ENCODE assay signal across 17 cellular contexts in genomic region chr3:43902415-43902814, GRCh38.
DNase-seq lines count a peak whose midpoint lies in the region; ATAC-seq and TF ChIP-seq lines count a peak whose summit lies in the region.
"Had no signal": no experiment of that assay in that cellular context is flagged by ENCODE, and none has a peak within 500 bp of the region (broad histone marks: within the 10 kb centered on the region; RNA-seq: fewer than 3 reads in every experiment).

No MANE protein-coding gene starts in this region.

- no peak overlapping the region for H3K4me2 ChIP-seq in SK-N-SH
- H3K4me2 ChIP-seq: GM23338 had no signal

- H3K79me2 ChIP-seq in SK-N-SH (ENCODE audit: insufficient read depth) = no peaks in the 10 kb centered on the region

- peaks cover 3% of the 10 kb centered on the region for H3K9me3 Mint-ChIP-seq in activated naive CD8-positive, alpha-beta T cell treated with anti-CD3 and anti-CD28 coated beads, Interleukin-2, amount 50 U/mL, for 24 hours
- H3K9me3 Mint-ChIP-seq: GM23338 had no signal

- no peaks in the 10 kb centered on the region for H3F3A ChIP-seq in SK-N-SH (replicated peaks; ENCODE audit: insufficient read depth)

- TF ChIP-seq RAD21 in SK-N-SH (IDR thresholded peaks at IDR 0.05; ENCODE audit: low read length) = no peak

- DNase-seq in SK-N-SH (no peak), adipocyte (ENCODE audit: low read depth) (peak; percentile 57), fibroblast of peridontal ligament (ENCODE audit: extremely low read depth) (peak; percentile 61), uterus (no peak), dedifferentiated amniotic fluid mesenchymal stem cell (ENCODE audit: extremely low spot score) (no peak)
- no peak for DNase-seq in activated naive CD8-positive, alpha-beta T cell treated with anti-CD3 and anti-CD28 coated beads, Interleukin-2, amount 50 U/mL, for 24 hours
- DNase-seq: 8988T; BE2C; C1 segment of cervical spinal cord; Caco-2; CD4-positive, CD25-positive, alpha-beta regulatory T cell; CD8-positive, alpha-beta memory T cell; GDM1; HCEC 1CT; IMR-90 had no signal

- H3K9me2 ChIP-seq in SK-N-SH = no peaks in the 10 kb centered on the region

- TF ChIP-seq CTCF in SK-N-SH (IDR thresholded peaks at IDR 0.05) (no peak), uterus (IDR thresholded peaks at IDR 0.05) (no peak)

- H3K36me3 Mint-ChIP-seq in activated naive CD8-positive, alpha-beta T cell treated with anti-CD3 and anti-CD28 coated beads, Interleukin-2, amount 50 U/mL, for 24 hours (ENCODE audit: low read depth) = no peaks in the 10 kb centered on the region
- H3K36me3 Mint-ChIP-seq: CD4-positive, CD25-positive, alpha-beta regulatory T cell; CD8-positive, alpha-beta memory T cell had no signal

- peaks cover 0 to 7% of the 10 kb centered on the region in 2 experiments; a peak in 1 of 4 replicates for H3K4me1 ChIP-seq in SK-N-SH (ENCODE audit: control insufficient read depth in 1 of 2, insufficient read depth in 2 of 2, low read depth in 1 of 2, low read length in 1 of 2)
- H3K4me1 ChIP-seq in adipocyte (ENCODE audit: control insufficient read depth, insufficient read depth, low read length) = peaks cover 24% of the 10 kb centered on the region
- no peaks in the 10 kb centered on the region for H3K4me1 ChIP-seq in uterus
- H3K4me1 ChIP-seq: BE2C, Caco-2 had no signal

- H3K9ac ChIP-seq in SK-N-SH (no peak overlapping the region), adipocyte (ENCODE audit: low read length) (no peak overlapping the region)

- 51% methylated on average over 2 of the region's 2 CpGs for WGBS in SK-N-SH (ENCODE audit: low lambda C conversion rate)

- H3K27me3 ChIP-seq in SK-N-SH (ENCODE audit: insufficient read depth) (no peaks in the 10 kb centered on the region), adipocyte (replicated peaks; ENCODE audit: control insufficient read depth, insufficient read depth, low read length) (no peaks in the 10 kb centered on the region), uterus (no peaks in the 10 kb centered on the region)
- H3K27me3 ChIP-seq: BE2C had no signal

- POLR2A ChIA-PET in SK-N-SH (lab: Yijun Ruan, JAX) = no interaction called here

- H3K27ac Mint-ChIP-seq in activated naive CD8-positive, alpha-beta T cell treated with anti-CD3 and anti-CD28 coated beads, Interleukin-2, amount 50 U/mL, for 24 hours = no peak overlapping the region
- H3K27ac Mint-ChIP-seq: CD4-positive, CD25-positive, alpha-beta regulatory T cell; CD8-positive, alpha-beta memory T cell; GM23338 had no signal

- no peak overlapping the region for H3K4me3 Mint-ChIP-seq in activated naive CD8-positive, alpha-beta T cell treated with anti-CD3 and anti-CD28 coated beads, Interleukin-2, amount 50 U/mL, for 24 hours
- H3K4me3 Mint-ChIP-seq: CD4-positive, CD25-positive, alpha-beta regulatory T cell; CD8-positive, alpha-beta memory T cell; GM23338 had no signal

- H4K20me1 ChIP-seq in SK-N-SH (ENCODE audit: insufficient read depth) = no peaks in the 10 kb centered on the region

- H3K4me3 ChIP-seq in SK-N-SH (ENCODE audit: low read depth in 2 of 2, low read length in 1 of 2) = no peak overlapping the region
- H3K4me3 ChIP-seq in adipocyte (ENCODE audit: low read length) = no peak overlapping the region
- H3K4me3 ChIP-seq in uterus = no peak overlapping the region
- H3K4me3 ChIP-seq: GM23338 had no signal

- no peak for TF ChIP-seq POLR2A in uterus (IDR thresholded peaks at IDR 0.05)

- H3K27me3 Mint-ChIP-seq in activated naive CD8-positive, alpha-beta T cell treated with anti-CD3 and anti-CD28 coated beads, Interleukin-2, amount 50 U/mL, for 24 hours = peaks cover 21% of the 10 kb centered on the region

- no peak overlapping the region for H2AFZ ChIP-seq in SK-N-SH (ENCODE audit: low read depth)
- H2AFZ ChIP-seq: GM23338 had no signal

- CTCF ChIA-PET in SK-N-SH (lab: Yijun Ruan, JAX) = no interaction called here

- intact Hi-C loops in uterus (cut with DNase I; ENCODE audit: low total_unique reads) = no loop called here

- no peaks in the 10 kb centered on the region for H3K9me3 ChIP-seq in SK-N-SH
- peaks cover 10% of the 10 kb centered on the region for H3K9me3 ChIP-seq in adipocyte (ENCODE audit: control insufficient read depth, low read length)
- H3K9me3 ChIP-seq in uterus = no peaks in the 10 kb centered on the region
- H3K9me3 ChIP-seq: BE2C, Caco-2 had no signal

- no peaks in the 10 kb centered on the region for H3K36me3 ChIP-seq in SK-N-SH (replicated peaks in 1 of 2; ENCODE audit: control insufficient read depth in 1 of 2, insufficient read depth in 2 of 2, low read length in 1 of 2)
- no peaks in the 10 kb centered on the region for H3K36me3 ChIP-seq in adipocyte (ENCODE audit: control insufficient read depth, insufficient read depth, low read length, severe bottlenecking)
- no peaks in the 10 kb centered on the region for H3K36me3 ChIP-seq in uterus
- H3K36me3 ChIP-seq: BE2C had no signal

- peaks cover 2% of the 10 kb centered on the region for H3K4me1 Mint-ChIP-seq in activated naive CD8-positive, alpha-beta T cell treated with anti-CD3 and anti-CD28 coated beads, Interleukin-2, amount 50 U/mL, for 24 hours
- H3K4me1 Mint-ChIP-seq: CD4-positive, CD25-positive, alpha-beta regulatory T cell; CD8-positive, alpha-beta memory T cell; GM23338 had no signal

- H3K27ac ChIP-seq in SK-N-SH (ENCODE audit: low read depth in 2 of 2, low read length in 1 of 2) (no peak overlapping the region), uterus (no peak overlapping the region)

- ATAC-seq in SK-N-SH treated with all-trans-retinoic acid at 6 μM for 48 hours = peak; percentile 47; the same call in 2 of the 3 replicates
- no peak for ATAC-seq in activated naive CD8-positive, alpha-beta T cell treated with anti-CD3 and anti-CD28 coated beads, Interleukin-2, amount 50 U/mL, for 24 hours
- ATAC-seq: GM23338 had no signal

- peak in 1 of 2 experiments; percentile 41; a peak in 1 of 4 replicates for TF ChIP-seq EP300 in SK-N-SH (IDR thresholded peaks at IDR 0.05; ENCODE audit: borderline replicate concordance in 1 of 2, low read depth in 1 of 2, low read length in 1 of 2)

TF ChIP-seq in SK-N-SH treated with all-trans-retinoic acid at 6 μM for 48 hours, 23 proteins besides CTCF, POLR2A, EP300 and RAD21:
- TF ChIP-seq ESRRG (CRISPR knock-in tag; IDR thresholded peaks at IDR 0.05) = no peak
- no peak for TF ChIP-seq POU6F1 (CRISPR knock-in tag; IDR thresholded peaks at IDR 0.05; ENCODE audit: borderline replicate concordance, low read depth)
- TF ChIP-seq PPARA (CRISPR knock-in tag; IDR thresholded peaks at IDR 0.05; ENCODE audit: borderline replicate concordance) = no peak
- TF ChIP-seq OSR1 (CRISPR knock-in tag; IDR thresholded peaks at IDR 0.05) = no peak
- no peak for TF ChIP-seq TOX (CRISPR knock-in tag; IDR thresholded peaks at IDR 0.05; ENCODE audit: borderline replicate concordance)
- TF ChIP-seq ZC3H10 (CRISPR knock-in tag; IDR thresholded peaks at IDR 0.05) = peak; percentile 90

TF ChIP-seq in SK-N-SH, 30 proteins besides CTCF, POLR2A, EP300 and RAD21:
- no peak for TF ChIP-seq FOXJ3 (CRISPR knock-in tag; IDR thresholded peaks at IDR 0.05)
- TF ChIP-seq USF2 (IDR thresholded peaks at IDR 0.05; ENCODE audit: borderline replicate concordance, low read depth, low read length) = no peak
- no peak for TF ChIP-seq IRF3 (IDR thresholded peaks at IDR 0.05; ENCODE audit: low read depth, low read length)
- TF ChIP-seq MAX (IDR thresholded peaks at IDR 0.05; ENCODE audit: low read depth) = no peak
- TF ChIP-seq NFIC (IDR thresholded peaks at IDR 0.05; ENCODE audit: borderline replicate concordance) = no peak
- no peak for TF ChIP-seq FOSL2 (IDR thresholded peaks at IDR 0.05; ENCODE audit: borderline replicate concordance, low read depth)
- TF ChIP-seq SIN3A (IDR thresholded peaks at IDR 0.05; ENCODE audit: borderline replicate concordance, low read depth, low read length) = no peak
- TF ChIP-seq GABPA (IDR thresholded peaks at IDR 0.05; ENCODE audit: low read depth) = no peak
- no peak for TF ChIP-seq RXRA (IDR thresholded peaks at IDR 0.05; ENCODE audit: borderline replicate concordance, low read depth)
- TF ChIP-seq YY1 (IDR thresholded peaks at IDR 0.05; ENCODE audit: low read depth) = no peak
- no peak for TF ChIP-seq RCOR1 (IDR thresholded peaks at IDR 0.05; ENCODE audit: low read length)
- TF ChIP-seq ZBTB33 (IDR thresholded peaks at IDR 0.05; ENCODE audit: borderline replicate concordance, low read depth) = no peak

Comparison
In these comparisons a context has a peak if more than half of its experiments do, and no peak if none do; other contexts are left out.
1. DNase-seq: peak in adipocyte (single experiment) and fibroblast of peridontal ligament (single experiment); none in SK-N-SH (single experiment), uterus (0 of 2), activated naive CD8-positive, alpha-beta T cell treated with anti-CD3 and anti-CD28 coated beads, Interleukin-2, amount 50 U/mL, for 24 hours (single experiment) and dedifferentiated amniotic fluid mesenchymal stem cell (single experiment).